Comparison of ENCODE assay signal across 8 cellular contexts in the genomic region with DNA sequence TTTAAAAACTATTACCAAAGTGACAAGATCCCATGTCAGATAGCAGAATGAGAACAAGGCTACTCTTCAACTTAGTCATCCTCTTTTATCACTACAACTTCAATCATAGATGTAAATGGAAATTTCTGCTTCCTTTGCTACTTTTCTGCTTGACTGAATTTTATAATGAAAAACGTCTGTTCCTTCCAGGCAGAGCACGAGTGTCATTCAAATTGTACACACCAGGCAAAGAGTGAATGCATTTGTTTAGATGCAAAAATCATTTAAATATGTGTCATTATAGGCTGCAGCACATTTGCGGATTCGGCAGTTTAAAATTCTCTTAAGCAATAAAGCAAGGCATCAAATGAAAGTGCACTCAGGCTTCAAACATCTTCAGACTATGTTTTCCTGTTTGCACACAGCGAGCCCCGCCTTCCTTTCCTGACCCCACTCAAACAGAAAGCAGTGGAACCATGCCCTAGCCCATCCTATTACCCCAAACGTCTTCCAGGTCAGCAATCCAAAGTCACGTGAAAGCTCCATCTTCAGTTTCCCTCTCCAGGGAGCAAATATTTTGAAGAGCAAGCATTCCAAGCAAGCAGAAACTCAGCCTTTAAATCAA.
DNase-seq lines count a peak whose midpoint lies in the region; ATAC-seq, FAIRE-seq and TF ChIP-seq lines count a peak whose summit lies in the region.

No MANE protein-coding gene starts in this region.

- no peaks in the 10 kb centered on the region for H3K9me3 ChIP-seq in A549

- no peak for TF ChIP-seq POLR2A in A549 (IDR thresholded peaks at IDR 0.05; ENCODE audit: low read length)

- peak overlapping the region; percentile 67 for H3K4me2 ChIP-seq in A549

- 55% methylated on average over 8 of the region's 8 CpGs for WGBS in A549 (ENCODE audit: missing lambda C conversion rate)

- TF ChIP-seq CTCF in A549 (IDR thresholded peaks at IDR 0.05): no peak

- no peak for FAIRE-seq in A549 (lab: Jason Lieb, UNC)

- CTCF ChIA-PET in A549 (lab: Yijun Ruan, JAX): interaction anchor here (1.3 kb wide), 1 partner anchor 14 kb away, joined by 3 read pairs; no protein-coding TSS in a partner anchor

- no peak overlapping the region for H3K4me3 ChIP-seq in A549

- H3K27ac ChIP-seq in A549: no peak overlapping the region; a peak in 1 of 6 replicates
- H3K27ac ChIP-seq in caudate nucleus (ENCODE audit: low read depth, low read length): peak overlapping the region; percentile 8

- ATAC-seq in A549 (peak in 1 of 2 experiments; percentile 52; a peak in 2 of 6 replicates), GM21515 (IDR thresholded peaks at IDR 0.05; ENCODE audit: unreplicated experiment) (no peak)

- POLR2A ChIA-PET in A549 (lab: Yijun Ruan, JAX): no interaction called here

- no peak for TF ChIP-seq RAD21 in A549 (conservative IDR thresholded peaks at IDR 0.05 in 1 of 2, IDR thresholded peaks at IDR 0.05 in 1 of 2)

- peak in 1 of 2 experiments; percentile 7 for DNase-seq in A549 (ENCODE audit: low read depth in 1 of 2, low spot score in 1 of 2)
- peak; percentile 4 for DNase-seq in GM19240 (ENCODE audit: insufficient read length, low spot score)
- DNase-seq in NCI-H460 (ENCODE audit: extremely low read depth, low read depth): peak; percentile 26
- DNase-seq in caudate nucleus (lab: John Stamatoyannopoulos, UW): no peak
- peak; percentile 28 for DNase-seq in mucosa of gallbladder (ENCODE audit: low spot score)
- DNase-seq in SHP77 treated with DMSO at 0.1 percent for 48 hours (lab: John Stamatoyannopoulos, UW): no peak
- no peak for DNase-seq in putamen (ENCODE audit: low spot score)

- H3K4me1 ChIP-seq in A549: peaks cover 45% of the 10 kb centered on the region

- TF ChIP-seq EP300 in A549 (IDR thresholded peaks at IDR 0.05): no peak

TF ChIP-seq in A549, 52 proteins besides CTCF, POLR2A, EP300 and RAD21:
- no peak for TF ChIP-seq HMGXB4 (CRISPR knock-in tag; IDR thresholded peaks at IDR 0.05; ENCODE audit: borderline replicate concordance)
- TF ChIP-seq POLR2AphosphoS2 (conservative IDR thresholded peaks at IDR 0.05; ENCODE audit: low read length): no peak
- TF ChIP-seq JUNB (IDR thresholded peaks at IDR 0.05): no peak
- no peak for TF ChIP-seq HOXB5 (CRISPR knock-in tag; IDR thresholded peaks at IDR 0.05)
- TF ChIP-seq MAFK (IDR thresholded peaks at IDR 0.05; ENCODE audit: partially characterized antibody): no peak
- TF ChIP-seq RARB (CRISPR knock-in tag; IDR thresholded peaks at IDR 0.05): no peak
- TF ChIP-seq SMC3 (IDR thresholded peaks at IDR 0.05): no peak
- no peak for TF ChIP-seq GATA3 (IDR thresholded peaks at IDR 0.05; ENCODE audit: borderline replicate concordance)
- no peak for TF ChIP-seq USF2 (IDR thresholded peaks at IDR 0.05)
- TF ChIP-seq, protein P1, sequence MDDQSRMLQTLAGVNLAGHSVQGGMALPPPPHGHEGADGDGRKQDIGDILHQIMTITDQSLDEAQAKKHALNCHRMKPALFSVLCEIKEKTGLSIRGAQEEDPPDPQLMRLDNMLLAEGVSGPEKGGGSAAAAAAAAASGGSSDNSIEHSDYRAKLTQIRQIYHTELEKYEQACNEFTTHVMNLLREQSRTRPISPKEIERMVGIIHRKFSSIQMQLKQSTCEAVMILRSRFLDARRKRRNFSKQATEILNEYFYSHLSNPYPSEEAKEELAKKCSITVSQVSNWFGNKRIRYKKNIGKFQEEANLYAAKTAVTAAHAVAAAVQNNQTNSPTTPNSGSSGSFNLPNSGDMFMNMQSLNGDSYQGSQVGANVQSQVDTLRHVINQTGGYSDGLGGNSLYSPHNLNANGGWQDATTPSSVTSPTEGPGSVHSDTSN (IDR thresholded peaks at IDR 0.05): no peak
- no peak for TF ChIP-seq EHMT2 (IDR thresholded peaks at IDR 0.05; ENCODE audit: low read depth)
TF ChIP-seq in A549: peak in this region for 0.

Comparison
In these comparisons a context has a peak if more than half of its experiments do, and no peak if none do; other contexts are left out.
1. DNase-seq: peak in GM19240 (single experiment), NCI-H460 (single experiment) and mucosa of gallbladder (single experiment); none in caudate nucleus (0 of 61), SHP77 treated with DMSO at 0.1 percent for 48 hours (single experiment) and putamen (single experiment).